ENCODE assay signal across 12 cellular contexts in the genomic region with DNA sequence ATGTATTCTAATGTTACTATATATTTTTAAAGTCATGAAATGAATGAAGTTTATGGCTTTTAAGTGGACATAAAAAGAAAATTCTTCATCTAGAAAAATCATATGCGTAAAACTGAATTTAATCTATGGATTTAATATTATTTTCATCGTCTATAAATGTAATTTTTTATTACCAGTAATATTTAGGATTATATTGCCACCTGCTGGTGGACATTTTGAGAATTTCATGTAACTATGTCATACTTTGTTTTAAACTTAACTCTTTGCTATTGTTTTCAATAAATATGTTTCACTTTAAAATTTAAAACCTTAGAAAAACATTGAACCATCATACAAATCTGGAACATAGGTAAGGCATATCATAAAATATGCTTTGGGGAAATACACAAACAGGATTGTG.
DNase-seq lines count a peak whose midpoint lies in the region; ATAC-seq and TF ChIP-seq lines count a peak whose summit lies in the region.
"Had no signal": no experiment of that assay in that cellular context is flagged by ENCODE, and none has a peak within 500 bp of the region (broad histone marks: within the 10 kb centered on the region; RNA-seq: fewer than 3 reads in every experiment).

No MANE protein-coding gene starts in this region.

- no peak for ATAC-seq in WTC11

- POLR2A ChIA-PET in WTC11 (lab: Charles Lee) = no interaction called here

- H3K4me1 ChIP-seq in HAP-1 (no peaks in the 10 kb centered on the region; the same call in 1 of the 2 replicates), ascending aorta (no peaks in the 10 kb centered on the region), colonic mucosa (no peaks in the 10 kb centered on the region)

- H3K4me3 ChIP-seq in HAP-1 = no peak overlapping the region
- no peak overlapping the region for H3K4me3 ChIP-seq in ascending aorta
- no peak overlapping the region for H3K4me3 ChIP-seq in colonic mucosa
- H3K4me3 ChIP-seq: skin epidermis had no signal

- H3K9me3 Mint-ChIP-seq in WTC11 = peaks cover 17% of the 10 kb centered on the region
- H3K9me3 Mint-ChIP-seq: activated naive CD4-positive, alpha-beta T cell treated with anti-CD3 and anti-CD28 coated beads for 36 hours had no signal

- H3K4me3 Mint-ChIP-seq in WTC11 = no peak overlapping the region
- H3K4me3 Mint-ChIP-seq: activated naive CD4-positive, alpha-beta T cell treated with anti-CD3 and anti-CD28 coated beads for 36 hours; IgD-negative memory B cell had no signal

- intact Hi-C loops in ascending aorta (cut with DNase I) = loop anchor here (5.0 to 10.0 kb wide), 2 partner anchors 391 to 873 kb away; no protein-coding TSS in a partner anchor
- intact Hi-C loops in colonic mucosa (cut with DNase I) = loop anchor here (10.0 kb wide), 1 partner anchor 393 kb away; no protein-coding TSS in a partner anchor

- in situ Hi-C loops in HAP-1 (cut with MboI; ENCODE audit: low sequenced_read_pairs) = loop anchor here (10.0 kb wide), 1 partner anchor 403 kb away; no protein-coding TSS in a partner anchor

- peaks cover 6% of the 10 kb centered on the region for H3K36me3 Mint-ChIP-seq in WTC11

- CTCF ChIA-PET in WTC11 (lab: Charles Lee) = interaction anchor here (1.3 kb wide), 1 partner anchor 391 kb away, joined by 4 read pairs; no protein-coding TSS in a partner anchor

- no peak overlapping the region for H3K9ac ChIP-seq in colonic mucosa (ENCODE audit: low read depth in 2 of 2, low read length in 2 of 2)

- H3K9me3 ChIP-seq in HAP-1 (no peaks in the 10 kb centered on the region), ascending aorta (no peaks in the 10 kb centered on the region), colonic mucosa (no peaks in the 10 kb centered on the region)

- H3K27ac Mint-ChIP-seq in WTC11 = no peak overlapping the region
- H3K27ac Mint-ChIP-seq: activated naive CD4-positive, alpha-beta T cell treated with anti-CD3 and anti-CD28 coated beads for 36 hours; IgD-negative memory B cell had no signal

- H3K36me3 ChIP-seq in HAP-1 (replicated peaks) (no peaks in the 10 kb centered on the region), ascending aorta (no peaks in the 10 kb centered on the region), colonic mucosa (no peaks in the 10 kb centered on the region)

- DNase-seq in AG08395 (ENCODE audit: low spot score) (peak; percentile 13), HAP-1 (ENCODE audit: low spot score in 2 of 2) (peak; percentile 19 to 31), ascending aorta (ENCODE audit: low spot score in 2 of 2) (no peak), left kidney (ENCODE audit: low read depth, low spot score) (peak; percentile 41), NCI-H2107 (lab: John Stamatoyannopoulos, UW) (no peak), colonic mucosa (no peak), WTC11 (ENCODE audit: low spot score) (no peak)
- no peak for DNase-seq in stimulated activated CD8-positive, alpha-beta memory T cell treated with anti-CD3 and anti-CD28 coated beads, Interleukin-4, amount 100 ng/mL, for 48 hours
- DNase-seq: activated naive CD4-positive, alpha-beta T cell treated with anti-CD3 and anti-CD28 coated beads for 36 hours; T-helper 9 cell had no signal

- H3K27me3 Mint-ChIP-seq in WTC11 (ENCODE audit: low read depth) = no peaks in the 10 kb centered on the region

- no peaks in the 10 kb centered on the region for H3K4me1 Mint-ChIP-seq in WTC11

- peak; percentile 8 to 42 (median 27) for TF ChIP-seq CTCF in ascending aorta (IDR thresholded peaks at IDR 0.05)
- TF ChIP-seq CTCF in colonic mucosa (IDR thresholded peaks at IDR 0.05) = no peak
- no peak for TF ChIP-seq CTCF in WTC11 (IDR thresholded peaks at IDR 0.05)

- H3K27ac ChIP-seq in ascending aorta = no peak overlapping the region
- H3K27ac ChIP-seq in colonic mucosa = no peak overlapping the region
- H3K27ac ChIP-seq: skin epidermis had no signal

- no peaks in the 10 kb centered on the region for H3K27me3 ChIP-seq in HAP-1 (ENCODE audit: low read depth)
- H3K27me3 ChIP-seq in ascending aorta = no peaks in the 10 kb centered on the region
- no peaks in the 10 kb centered on the region for H3K27me3 ChIP-seq in colonic mucosa

TF ChIP-seq in WTC11, 78 proteins besides CTCF, POLR2A, EP300 and RAD21 (continues in another document):
- TF ChIP-seq ZNF232 (CRISPR knock-in tag; IDR thresholded peaks at IDR 0.05) (no peak), NFATC4 (CRISPR knock-in tag; IDR thresholded peaks at IDR 0.05) (no peak), TCF7 (CRISPR knock-in tag; IDR thresholded peaks at IDR 0.05; ENCODE audit: low read depth) (no peak), ETV6 (CRISPR knock-in tag; IDR thresholded peaks at IDR 0.05) (no peak), E2F5 (CRISPR knock-in tag; IDR thresholded peaks at IDR 0.05) (no peak), IRF2 (CRISPR knock-in tag; IDR thresholded peaks at IDR 0.05; ENCODE audit: borderline replicate concordance, low read depth) (no peak), FOXJ3 (CRISPR knock-in tag; IDR thresholded peaks at IDR 0.05; ENCODE audit: borderline replicate concordance) (no peak), TEAD1 (CRISPR knock-in tag; IDR thresholded peaks at IDR 0.05) (no peak), ZNF219 (CRISPR knock-in tag; IDR thresholded peaks at IDR 0.05; ENCODE audit: borderline replicate concordance) (no peak)
- TF ChIP-seq, protein P1, sequence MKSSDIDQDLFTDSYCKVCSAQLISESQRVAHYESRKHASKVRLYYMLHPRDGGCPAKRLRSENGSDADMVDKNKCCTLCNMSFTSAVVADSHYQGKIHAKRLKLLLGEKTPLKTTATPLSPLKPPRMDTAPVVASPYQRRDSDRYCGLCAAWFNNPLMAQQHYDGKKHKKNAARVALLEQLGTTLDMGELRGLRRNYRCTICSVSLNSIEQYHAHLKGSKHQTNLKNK (CRISPR knock-in tag; IDR thresholded peaks at IDR 0.05) = no peak
- TF ChIP-seq, protein P2, sequence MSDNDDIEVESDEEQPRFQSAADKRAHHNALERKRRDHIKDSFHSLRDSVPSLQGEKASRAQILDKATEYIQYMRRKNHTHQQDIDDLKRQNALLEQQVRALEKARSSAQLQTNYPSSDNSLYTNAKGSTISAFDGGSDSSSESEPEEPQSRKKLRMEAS (CRISPR knock-in tag; IDR thresholded peaks at IDR 0.05) = no peak
- TF ChIP-seq, protein P3, sequence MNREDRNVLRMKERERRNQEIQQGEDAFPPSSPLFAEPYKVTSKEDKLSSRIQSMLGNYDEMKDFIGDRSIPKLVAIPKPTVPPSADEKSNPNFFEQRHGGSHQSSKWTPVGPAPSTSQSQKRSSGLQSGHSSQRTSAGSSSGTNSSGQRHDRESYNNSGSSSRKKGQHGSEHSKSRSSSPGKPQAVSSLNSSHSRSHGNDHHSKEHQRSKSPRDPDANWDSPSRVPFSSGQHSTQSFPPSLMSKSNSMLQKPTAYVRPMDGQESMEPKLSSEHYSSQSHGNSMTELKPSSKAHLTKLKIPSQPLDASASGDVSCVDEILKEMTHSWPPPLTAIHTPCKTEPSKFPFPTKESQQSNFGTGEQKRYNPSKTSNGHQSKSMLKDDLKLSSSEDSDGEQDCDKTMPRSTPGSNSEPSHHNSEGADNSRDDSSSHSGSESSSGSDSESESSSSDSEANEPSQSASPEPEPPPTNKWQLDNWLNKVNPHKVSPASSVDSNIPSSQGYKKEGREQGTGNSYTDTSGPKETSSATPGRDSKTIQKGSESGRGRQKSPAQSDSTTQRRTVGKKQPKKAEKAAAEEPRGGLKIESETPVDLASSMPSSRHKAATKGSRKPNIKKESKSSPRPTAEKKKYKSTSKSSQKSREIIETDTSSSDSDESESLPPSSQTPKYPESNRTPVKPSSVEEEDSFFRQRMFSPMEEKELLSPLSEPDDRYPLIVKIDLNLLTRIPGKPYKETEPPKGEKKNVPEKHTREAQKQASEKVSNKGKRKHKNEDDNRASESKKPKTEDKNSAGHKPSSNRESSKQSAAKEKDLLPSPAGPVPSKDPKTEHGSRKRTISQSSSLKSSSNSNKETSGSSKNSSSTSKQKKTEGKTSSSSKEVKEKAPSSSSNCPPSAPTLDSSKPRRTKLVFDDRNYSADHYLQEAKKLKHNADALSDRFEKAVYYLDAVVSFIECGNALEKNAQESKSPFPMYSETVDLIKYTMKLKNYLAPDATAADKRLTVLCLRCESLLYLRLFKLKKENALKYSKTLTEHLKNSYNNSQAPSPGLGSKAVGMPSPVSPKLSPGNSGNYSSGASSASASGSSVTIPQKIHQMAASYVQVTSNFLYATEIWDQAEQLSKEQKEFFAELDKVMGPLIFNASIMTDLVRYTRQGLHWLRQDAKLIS (CRISPR knock-in tag; IDR thresholded peaks at IDR 0.05; ENCODE audit: borderline replicate concordance) = no peak
- TF ChIP-seq, protein P4, sequence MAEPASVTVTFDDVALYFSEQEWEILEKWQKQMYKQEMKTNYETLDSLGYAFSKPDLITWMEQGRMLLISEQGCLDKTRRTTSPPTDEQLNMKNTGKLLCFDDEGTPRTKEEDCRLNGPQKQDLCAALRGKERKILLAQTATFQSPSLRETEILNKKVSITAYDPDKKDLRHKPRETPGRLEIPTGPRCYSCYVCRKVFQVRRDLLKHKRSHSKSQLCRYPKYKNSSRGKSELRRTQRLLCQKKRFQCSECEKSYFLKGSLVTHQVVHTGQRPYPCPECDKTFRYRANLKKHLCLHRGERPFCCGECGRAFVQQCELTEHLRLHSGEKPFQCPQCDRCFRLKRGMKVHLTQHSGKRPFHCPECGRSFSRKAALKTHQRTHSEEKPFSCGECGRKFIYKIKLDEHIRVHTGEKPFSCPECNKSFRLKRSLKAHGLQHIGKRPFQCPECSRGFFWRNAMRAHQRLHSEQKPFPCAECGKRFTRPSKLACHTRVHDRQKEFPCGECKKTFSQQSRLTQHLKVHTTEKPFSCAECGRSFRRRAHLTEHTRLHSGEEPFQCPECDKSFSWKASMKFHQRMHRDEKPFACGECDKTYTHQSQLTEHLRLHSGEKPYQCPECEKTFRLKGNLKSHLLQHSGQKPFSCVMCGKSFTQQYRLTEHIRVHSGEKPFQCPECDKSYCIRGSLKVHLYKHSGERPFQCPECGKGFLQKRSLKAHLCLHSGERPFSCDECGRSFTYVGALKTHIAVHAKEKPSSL (CRISPR knock-in tag; conservative IDR thresholded peaks at IDR 0.05) = no peak
- TF ChIP-seq, protein P5, sequence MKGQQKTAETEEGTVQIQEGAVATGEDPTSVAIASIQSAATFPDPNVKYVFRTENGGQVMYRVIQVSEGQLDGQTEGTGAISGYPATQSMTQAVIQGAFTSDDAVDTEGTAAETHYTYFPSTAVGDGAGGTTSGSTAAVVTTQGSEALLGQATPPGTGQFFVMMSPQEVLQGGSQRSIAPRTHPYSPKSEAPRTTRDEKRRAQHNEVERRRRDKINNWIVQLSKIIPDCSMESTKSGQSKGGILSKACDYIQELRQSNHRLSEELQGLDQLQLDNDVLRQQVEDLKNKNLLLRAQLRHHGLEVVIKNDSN (CRISPR knock-in tag; IDR thresholded peaks at IDR 0.05) = no peak

Comparison
In these comparisons a context has a peak if more than half of its experiments do, and no peak if none do; other contexts are left out.
1. DNase-seq: peak in AG08395 (single experiment), HAP-1 (2 of 2) and left kidney (single experiment); none in ascending aorta (0 of 2), stimulated activated CD8-positive, alpha-beta memory T cell treated with anti-CD3 and anti-CD28 coated beads, Interleukin-4, amount 100 ng/mL, for 48 hours (single experiment), NCI-H2107 (single experiment), colonic mucosa (single experiment) and WTC11 (single experiment).
2. CTCF ChIP-seq: peak in ascending aorta (3 of 3); none in colonic mucosa (single experiment) and WTC11 (single experiment).